2 cellular contexts compared by ENCODE assay signal in the genomic region with DNA sequence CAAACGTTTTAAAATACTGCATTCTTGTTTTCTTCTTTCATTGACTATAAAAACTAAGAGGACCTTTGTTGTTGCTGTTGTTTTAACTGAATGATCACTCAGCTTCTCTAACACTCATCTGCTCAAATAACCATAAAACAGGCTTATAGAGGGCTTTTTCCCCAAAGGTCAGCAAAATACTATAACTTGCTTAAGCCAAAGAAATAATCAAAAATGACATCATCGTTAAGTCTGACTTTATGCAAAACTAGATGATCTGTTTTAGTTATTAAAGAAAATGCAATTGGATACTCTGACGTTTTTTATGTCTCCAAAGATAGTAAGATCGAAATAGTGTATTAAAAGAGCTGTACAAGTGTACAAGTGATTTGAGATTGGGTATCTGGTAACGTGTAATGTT.
TF ChIP-seq lines count a peak whose summit lies in the region.

No MANE protein-coding gene starts in this region.

TF ChIP-seq in HEK293T, 16 proteins besides CTCF, POLR2A, EP300 and RAD21:
- TF ChIP-seq ZNF384 (IDR thresholded peaks at IDR 0.05) (no peak), NFRKB (IDR thresholded peaks at IDR 0.05) (no peak), ARNT (IDR thresholded peaks at IDR 0.05) (0 out of 2 replicates have a peak, but pooled peaks have one; percentile 9), FOXM1 (IDR thresholded peaks at IDR 0.05; ENCODE audit: borderline replicate concordance) (no peak), CTBP1 (IDR thresholded peaks at IDR 0.05; ENCODE audit: borderline replicate concordance) (peak; percentile 33; the same call in 1 of the 2 replicates)

TF ChIP-seq in GM12878, 131 proteins besides CTCF, POLR2A, EP300 and RAD21:
- peak; percentile 33; the same call in 1 of the 2 replicates for TF ChIP-seq ATF7 (IDR thresholded peaks at IDR 0.05; ENCODE audit: low read depth)
- TF ChIP-seq, protein P1, sequence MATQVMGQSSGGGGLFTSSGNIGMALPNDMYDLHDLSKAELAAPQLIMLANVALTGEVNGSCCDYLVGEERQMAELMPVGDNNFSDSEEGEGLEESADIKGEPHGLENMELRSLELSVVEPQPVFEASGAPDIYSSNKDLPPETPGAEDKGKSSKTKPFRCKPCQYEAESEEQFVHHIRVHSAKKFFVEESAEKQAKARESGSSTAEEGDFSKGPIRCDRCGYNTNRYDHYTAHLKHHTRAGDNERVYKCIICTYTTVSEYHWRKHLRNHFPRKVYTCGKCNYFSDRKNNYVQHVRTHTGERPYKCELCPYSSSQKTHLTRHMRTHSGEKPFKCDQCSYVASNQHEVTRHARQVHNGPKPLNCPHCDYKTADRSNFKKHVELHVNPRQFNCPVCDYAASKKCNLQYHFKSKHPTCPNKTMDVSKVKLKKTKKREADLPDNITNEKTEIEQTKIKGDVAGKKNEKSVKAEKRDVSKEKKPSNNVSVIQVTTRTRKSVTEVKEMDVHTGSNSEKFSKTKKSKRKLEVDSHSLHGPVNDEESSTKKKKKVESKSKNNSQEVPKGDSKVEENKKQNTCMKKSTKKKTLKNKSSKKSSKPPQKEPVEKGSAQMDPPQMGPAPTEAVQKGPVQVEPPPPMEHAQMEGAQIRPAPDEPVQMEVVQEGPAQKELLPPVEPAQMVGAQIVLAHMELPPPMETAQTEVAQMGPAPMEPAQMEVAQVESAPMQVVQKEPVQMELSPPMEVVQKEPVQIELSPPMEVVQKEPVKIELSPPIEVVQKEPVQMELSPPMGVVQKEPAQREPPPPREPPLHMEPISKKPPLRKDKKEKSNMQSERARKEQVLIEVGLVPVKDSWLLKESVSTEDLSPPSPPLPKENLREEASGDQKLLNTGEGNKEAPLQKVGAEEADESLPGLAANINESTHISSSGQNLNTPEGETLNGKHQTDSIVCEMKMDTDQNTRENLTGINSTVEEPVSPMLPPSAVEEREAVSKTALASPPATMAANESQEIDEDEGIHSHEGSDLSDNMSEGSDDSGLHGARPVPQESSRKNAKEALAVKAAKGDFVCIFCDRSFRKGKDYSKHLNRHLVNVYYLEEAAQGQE (IDR thresholded peaks at IDR 0.05; ENCODE audit: low read depth, low read length): no peak
- TF ChIP-seq STAT1 (conservative IDR thresholded peaks at IDR 0.05): no peak
- no peak for TF ChIP-seq TAF1 (IDR thresholded peaks at IDR 0.05; ENCODE audit: borderline replicate concordance, low read depth, low read length)
- TF ChIP-seq, protein P2, sequence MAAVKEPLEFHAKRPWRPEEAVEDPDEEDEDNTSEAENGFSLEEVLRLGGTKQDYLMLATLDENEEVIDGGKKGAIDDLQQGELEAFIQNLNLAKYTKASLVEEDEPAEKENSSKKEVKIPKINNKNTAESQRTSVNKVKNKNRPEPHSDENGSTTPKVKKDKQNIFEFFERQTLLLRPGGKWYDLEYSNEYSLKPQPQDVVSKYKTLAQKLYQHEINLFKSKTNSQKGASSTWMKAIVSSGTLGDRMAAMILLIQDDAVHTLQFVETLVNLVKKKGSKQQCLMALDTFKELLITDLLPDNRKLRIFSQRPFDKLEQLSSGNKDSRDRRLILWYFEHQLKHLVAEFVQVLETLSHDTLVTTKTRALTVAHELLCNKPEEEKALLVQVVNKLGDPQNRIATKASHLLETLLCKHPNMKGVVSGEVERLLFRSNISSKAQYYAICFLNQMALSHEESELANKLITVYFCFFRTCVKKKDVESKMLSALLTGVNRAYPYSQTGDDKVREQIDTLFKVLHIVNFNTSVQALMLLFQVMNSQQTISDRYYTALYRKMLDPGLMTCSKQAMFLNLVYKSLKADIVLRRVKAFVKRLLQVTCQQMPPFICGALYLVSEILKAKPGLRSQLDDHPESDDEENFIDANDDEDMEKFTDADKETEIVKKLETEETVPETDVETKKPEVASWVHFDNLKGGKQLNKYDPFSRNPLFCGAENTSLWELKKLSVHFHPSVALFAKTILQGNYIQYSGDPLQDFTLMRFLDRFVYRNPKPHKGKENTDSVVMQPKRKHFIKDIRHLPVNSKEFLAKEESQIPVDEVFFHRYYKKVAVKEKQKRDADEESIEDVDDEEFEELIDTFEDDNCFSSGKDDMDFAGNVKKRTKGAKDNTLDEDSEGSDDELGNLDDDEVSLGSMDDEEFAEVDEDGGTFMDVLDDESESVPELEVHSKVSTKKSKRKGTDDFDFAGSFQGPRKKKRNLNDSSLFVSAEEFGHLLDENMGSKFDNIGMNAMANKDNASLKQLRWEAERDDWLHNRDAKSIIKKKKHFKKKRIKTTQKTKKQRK (IDR thresholded peaks at IDR 0.05; ENCODE audit: low read depth, low read length): no peak
- no peak for TF ChIP-seq TARDBP (IDR thresholded peaks at IDR 0.05; ENCODE audit: borderline replicate concordance)
